In genomic region chr17:75288784-75289121, GRCh38 we compare ENCODE assay signal across 8 cellular contexts. TPM values are rescaled to one million over a fixed set of nuclear protein-coding genes. Genes with fewer than 3 reads are reported as not detected.
DNase-seq lines count a peak whose midpoint lies in the region; ATAC-seq and TF ChIP-seq lines count a peak whose summit lies in the region.

No MANE protein-coding gene starts in this region.

- H3K27me3 ChIP-seq in right atrium auricular region: no peaks in the 10 kb centered on the region

- intact Hi-C loops in sciatic nerve (cut with DNase I): no loop called here

- peaks cover 14% of the 10 kb centered on the region for H3K36me3 ChIP-seq in right atrium auricular region

- H3K9me3 ChIP-seq in right atrium auricular region: no peaks in the 10 kb centered on the region

- TF ChIP-seq CTCF in 22Rv1 (IDR thresholded peaks at IDR 0.05) (no peak), right atrium auricular region (IDR thresholded peaks at IDR 0.05) (no peak)

- peaks cover 0 to 7% of the 10 kb centered on the region in 2 donors for H3K4me1 ChIP-seq in right atrium auricular region

- peaks cover 60% of the 10 kb centered on the region for H3K36me3 Mint-ChIP-seq in activated T-helper 17 cell treated with anti-CD3 and anti-CD28 coated beads, Interleukin-2, amount 50 U/mL, for 72 hours (ENCODE audit: low read depth)

- H3K4me1 Mint-ChIP-seq in activated T-helper 17 cell treated with anti-CD3 and anti-CD28 coated beads, Interleukin-2, amount 50 U/mL, for 72 hours: peaks cover 6% of the 10 kb centered on the region

- H3K27ac ChIP-seq in 22Rv1 (peak overlapping the region; percentile 75), right atrium auricular region (peak overlapping the region; percentile 89 to 92)

- H3K27ac Mint-ChIP-seq in activated T-helper 17 cell treated with anti-CD3 and anti-CD28 coated beads, Interleukin-2, amount 50 U/mL, for 72 hours: peak overlapping the region; percentile 99

- no peaks in the 10 kb centered on the region for H3K27me3 Mint-ChIP-seq in activated T-helper 17 cell treated with anti-CD3 and anti-CD28 coated beads, Interleukin-2, amount 50 U/mL, for 72 hours

- ATAC-seq in GM18498 (IDR thresholded peaks at IDR 0.05; ENCODE audit: unreplicated experiment): peak; percentile 17
- peak; percentile 1 for ATAC-seq in HG03060 (IDR thresholded peaks at IDR 0.05; ENCODE audit: low read depth, unreplicated experiment)
- ATAC-seq in activated T-helper 17 cell treated with anti-CD3 and anti-CD28 coated beads, Interleukin-2, amount 50 U/mL, for 72 hours (replicated peaks): peak; percentile 34
- ATAC-seq in sciatic nerve: peak; percentile 2

- DNase-seq in NCI-H2196 treated with DMSO at 0.1 percent for 48 hours (lab: John Stamatoyannopoulos, UW; ENCODE audit: unreplicated experiment) (peak; percentile 40), right atrium auricular region (ENCODE audit: low spot score) (no peak), sciatic nerve (ENCODE audit: low spot score) (no peak), 8988T (no peak)

- H3K4me3 Mint-ChIP-seq in activated T-helper 17 cell treated with anti-CD3 and anti-CD28 coated beads, Interleukin-2, amount 50 U/mL, for 72 hours: peak overlapping the region; percentile 96

- peak overlapping the region; percentile 48 to 85 for H3K4me3 ChIP-seq in right atrium auricular region

- H3K9me3 Mint-ChIP-seq in activated T-helper 17 cell treated with anti-CD3 and anti-CD28 coated beads, Interleukin-2, amount 50 U/mL, for 72 hours: no peaks in the 10 kb centered on the region

RNA-seq across cellular contexts. Expression of gene SLC25A19, which starts 0.5 kb away (rescaled TPM):
- total RNA-seq in activated T-helper 17 cell treated with anti-CD3 and anti-CD28 coated beads, Interleukin-2, amount 50 U/mL, for 72 hours: 100 to 1,000 TPM in 1 of 2 donors, 10 to 100 TPM in 1; 97.4 to 113 TPM
- 10 to 100 TPM in 1 of 2 donors, 1 to 10 TPM in 1; 8.8 to 10.2 TPM for total RNA-seq in right atrium auricular region
- total RNA-seq in sciatic nerve: 22.5 TPM

RNA-seq across cellular contexts. Expression of gene MIF4GD, which starts 17.7 kb away (rescaled TPM):
- total RNA-seq in activated T-helper 17 cell treated with anti-CD3 and anti-CD28 coated beads, Interleukin-2, amount 50 U/mL, for 72 hours: 10 to 100 TPM; 23.6 to 31.6 TPM
- total RNA-seq in right atrium auricular region (10 to 100 TPM; 18.0 to 24.9 TPM), sciatic nerve (26.2 TPM)

RNA-seq across cellular contexts. Expression of gene MRPS7, which starts 27.1 kb away (rescaled TPM):
- 10 to 100 TPM; 53.6 to 83.2 TPM for total RNA-seq in activated T-helper 17 cell treated with anti-CD3 and anti-CD28 coated beads, Interleukin-2, amount 50 U/mL, for 72 hours
- total RNA-seq in right atrium auricular region: 10 to 100 TPM; 66.7 to 74.1 TPM
- 21.8 TPM for total RNA-seq in sciatic nerve

RNA-seq across cellular contexts. Expression of gene GGA3, which starts 27.3 kb away (rescaled TPM):
- total RNA-seq in activated T-helper 17 cell treated with anti-CD3 and anti-CD28 coated beads, Interleukin-2, amount 50 U/mL, for 72 hours: 10 to 100 TPM; 63.2 to 71.9 TPM
- 10 to 100 TPM; 18.5 to 23.7 TPM for total RNA-seq in right atrium auricular region
- total RNA-seq in sciatic nerve: 75.0 TPM
